Comparison of ENCODE assay signal across 18 cellular contexts in genomic region chr10:126198681-126199080, GRCh38.
"Had no signal": no experiment of that assay in that cellular context is flagged by ENCODE, and none has a peak within 500 bp of the region (broad histone marks: within the 10 kb centered on the region; RNA-seq: fewer than 3 reads in every experiment).

No MANE protein-coding gene starts in this region.

- H3K9me3 ChIP-seq: heart right ventricle, lower lobe of right lung, pancreas, thoracic aorta had no signal

- H3K36me3 ChIP-seq: heart right ventricle, lower lobe of right lung, neural progenitor cell, pancreas, thoracic aorta had no signal

- H2AFZ ChIP-seq: neural progenitor cell had no signal

- H3K4me1 ChIP-seq: heart right ventricle, lower lobe of right lung, neural progenitor cell, pancreas had no signal

- H3K4me2 ChIP-seq: neural progenitor cell had no signal

- H3K9ac ChIP-seq: neural progenitor cell had no signal

- H3K27me3 ChIP-seq: heart right ventricle, neural progenitor cell, pancreas had no signal

- ATAC-seq: activated CD8-positive, alpha-beta T cell treated with anti-CD3 and anti-CD28 coated beads, Interleukin-2, amount 10 ng/mL, durations not matched to agents 7 days and 5 days; activated T-cell treated with anti-CD3 and anti-CD28 coated beads, Interleukin-2, amount 50 U/mL, for 72 hours; heart right ventricle; left colon; pancreas; stimulated activated effector memory CD8-positive, alpha-beta T cell treated with anti-CD3 and anti-CD28 coated beads, Interleukin-12 subunit alpha, Interleukin-12 subunit beta, amount 100 ng/mL, for 72 hours had no signal

- DNase-seq: activated CD4-positive, alpha-beta T cell treated with anti-CD3 and anti-CD28 coated beads, Interleukin-2, amount 10 ng/mL, durations not matched to agents 24 days and 14 days; activated CD4-positive, CD25-positive, alpha-beta regulatory T cell; activated CD8-positive, alpha-beta memory T cell treated with anti-CD3 and anti-CD28 coated beads, Interleukin-2, amount 50 U/mL, for 48 hours; activated CD8-positive, alpha-beta T cell treated with anti-CD3 and anti-CD28 coated beads, Interleukin-2, amount 10 ng/mL, durations not matched to agents 7 days and 5 days; activated gamma-delta T cell treated with Interleukin-2 at 50 U/mL for 16 hours; activated naive CD8-positive, alpha-beta T cell treated with anti-CD3 and anti-CD28 coated beads for 36 hours; activated T-cell treated with anti-CD3 and anti-CD28 coated beads, Interleukin-2, amount 50 U/mL, for 72 hours; effector memory CD4-positive, alpha-beta T cell; heart right ventricle; left colon; lower lobe of right lung; naive B cell; pancreas; stimulated activated CD4-positive, alpha-beta T cell treated with anti-CD3 and anti-CD28 coated beads, Interleukin-12 subunit alpha, Interleukin-12 subunit beta, amount 100 ng/mL, for 4 hours; stimulated activated CD4-positive, alpha-beta T cell treated with anti-CD3 and anti-CD28 coated beads, Interleukin-2, amount 100 ng/mL, for 24 hours had no signal

- H3K4me3 ChIP-seq: heart right ventricle, lower lobe of right lung, neural progenitor cell, pancreas, thoracic aorta had no signal

- H3K27ac ChIP-seq: heart right ventricle, lower lobe of right lung, neural progenitor cell, pancreas, thoracic aorta had no signal
